ENCODE assay signal across 11 cellular contexts in the genomic region with DNA sequence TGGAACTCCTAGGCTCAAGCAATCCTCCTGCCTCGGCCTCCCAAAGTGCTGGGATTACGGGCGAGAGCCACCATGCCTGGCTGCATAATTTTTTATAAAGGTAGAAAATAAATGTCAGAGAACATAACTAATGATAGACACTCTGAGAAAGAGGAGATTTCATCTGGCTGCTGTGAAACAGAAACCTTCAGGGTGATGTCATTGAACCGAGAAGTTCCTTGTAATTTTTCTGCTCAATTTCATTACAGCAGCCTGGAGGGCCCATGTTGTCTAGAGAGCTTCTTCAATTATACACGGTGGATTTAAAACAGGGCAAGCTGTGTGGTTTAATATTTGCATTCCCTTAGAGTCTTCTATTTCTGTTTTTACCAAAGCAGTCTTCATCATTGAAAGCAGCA.
DNase-seq lines count a peak whose midpoint lies in the region; ATAC-seq lines count a peak whose summit lies in the region.
"Had no signal": no experiment of that assay in that cellular context is flagged by ENCODE, and none has a peak within 500 bp of the region (broad histone marks: within the 10 kb centered on the region; RNA-seq: fewer than 3 reads in every experiment).

No MANE protein-coding gene starts in this region.

- intact Hi-C loops in left cardiac atrium (cut with DNase I) = no loop called here

- ATAC-seq in GM18861 (IDR thresholded peaks at IDR 0.05; ENCODE audit: unreplicated experiment) (peak; percentile 54), GM21529 (IDR thresholded peaks at IDR 0.05; ENCODE audit: unreplicated experiment) (peak; percentile 54), HG03159 (IDR thresholded peaks at IDR 0.05; ENCODE audit: unreplicated experiment) (peak; percentile 64), left cardiac atrium (no peak)

- DNase-seq in dedifferentiated amniotic fluid mesenchymal stem cell (ENCODE audit: extremely low spot score) (peak; percentile 43), kidney tubule cell (ENCODE audit: low spot score) (no peak), cortex of kidney (lab: John Stamatoyannopoulos, UW) (no peak), left cardiac atrium (no peak)
- no peak for DNase-seq in stimulated activated CD4-positive, alpha-beta T cell treated with anti-CD3 and anti-CD28 coated beads, Interleukin-1b, Interleukin-23, amount 100 ng/mL, for 48 hours
- DNase-seq: activated CD4-positive, alpha-beta T cell treated with anti-CD3 and anti-CD28 coated beads, Interleukin-2, amount 50 U/mL, for 1 hour; NCI-H187 treated with DMSO at 0.1 percent for 48 hours; SHP77 had no signal

Comparison
In these comparisons a context has a peak if more than half of its experiments do, and no peak if none do; other contexts are left out.
1. ATAC-seq: peak in GM18861 (single experiment), GM21529 (single experiment) and HG03159 (single experiment); none in left cardiac atrium (0 of 2).